Comparison of ENCODE assay signal across 11 cellular contexts in genomic region chr3:189838291-189838690, GRCh38.
"Had no signal": no experiment of that assay in that cellular context is flagged by ENCODE, and none has a peak within 500 bp of the region (broad histone marks: within the 10 kb centered on the region; RNA-seq: fewer than 3 reads in every experiment).

No MANE protein-coding gene starts in this region.

- H3K4me3 ChIP-seq: dorsolateral prefrontal cortex, stomach had no signal

- H3K27me3 Mint-ChIP-seq: activated naive CD8-positive, alpha-beta T cell treated with anti-CD3 and anti-CD28 coated beads for 36 hours had no signal

- ATAC-seq: activated CD8-positive, alpha-beta memory T cell treated with anti-CD3 and anti-CD28 coated beads, Interleukin-2, amount 10 ng/mL, durations not matched to agents 7 days and 5 days; T-helper 17 cell had no signal

- H3K27ac ChIP-seq: dorsolateral prefrontal cortex, parathyroid adenoma, stomach had no signal

- H3K36me3 Mint-ChIP-seq: activated CD8-positive, alpha-beta memory T cell treated with anti-CD3 and anti-CD28 coated beads, Interleukin-2, amount 10 ng/mL, durations not matched to agents 7 days and 5 days; activated naive CD8-positive, alpha-beta T cell treated with anti-CD3 and anti-CD28 coated beads for 36 hours had no signal

- H3K9me3 ChIP-seq: stomach had no signal

- DNase-seq: activated CD8-positive, alpha-beta memory T cell treated with anti-CD3 and anti-CD28 coated beads, Interleukin-2, amount 10 ng/mL, durations not matched to agents 7 days and 5 days; activated gamma-delta T cell; activated naive CD8-positive, alpha-beta T cell treated with anti-CD3 and anti-CD28 coated beads for 36 hours; activated T-cell treated with anti-CD3 and anti-CD28 coated beads, Interleukin-2, amount 50 U/mL, for 24 hours; dorsolateral prefrontal cortex; kidney; retina; stimulated activated CD4-positive, alpha-beta T cell treated with anti-CD3 and anti-CD28 coated beads, Interleukin-4, amount 100 ng/mL, for 4 hours; stomach; T-helper 17 cell had no signal

- H3K9me3 Mint-ChIP-seq: activated naive CD8-positive, alpha-beta T cell treated with anti-CD3 and anti-CD28 coated beads for 36 hours; activated T-cell treated with anti-CD3 and anti-CD28 coated beads, Interleukin-2, amount 50 U/mL, for 24 hours had no signal

- H3K27ac Mint-ChIP-seq: activated CD8-positive, alpha-beta memory T cell treated with anti-CD3 and anti-CD28 coated beads, Interleukin-2, amount 10 ng/mL, durations not matched to agents 7 days and 5 days; activated naive CD8-positive, alpha-beta T cell treated with anti-CD3 and anti-CD28 coated beads for 36 hours; activated T-cell treated with anti-CD3 and anti-CD28 coated beads, Interleukin-2, amount 50 U/mL, for 24 hours; T-helper 17 cell had no signal

- H3K4me1 ChIP-seq: parathyroid adenoma, stomach had no signal

- H3K4me3 Mint-ChIP-seq: activated CD8-positive, alpha-beta memory T cell treated with anti-CD3 and anti-CD28 coated beads, Interleukin-2, amount 10 ng/mL, durations not matched to agents 7 days and 5 days; activated naive CD8-positive, alpha-beta T cell treated with anti-CD3 and anti-CD28 coated beads for 36 hours; activated T-cell treated with anti-CD3 and anti-CD28 coated beads, Interleukin-2, amount 50 U/mL, for 24 hours; T-helper 17 cell had no signal

- H2AFZ ChIP-seq: parathyroid adenoma had no signal

- H3K79me2 ChIP-seq: parathyroid adenoma had no signal

- H3K9ac ChIP-seq: parathyroid adenoma had no signal

- H3K36me3 ChIP-seq: stomach had no signal

- H3K27me3 ChIP-seq: stomach had no signal
